In the genomic region with DNA sequence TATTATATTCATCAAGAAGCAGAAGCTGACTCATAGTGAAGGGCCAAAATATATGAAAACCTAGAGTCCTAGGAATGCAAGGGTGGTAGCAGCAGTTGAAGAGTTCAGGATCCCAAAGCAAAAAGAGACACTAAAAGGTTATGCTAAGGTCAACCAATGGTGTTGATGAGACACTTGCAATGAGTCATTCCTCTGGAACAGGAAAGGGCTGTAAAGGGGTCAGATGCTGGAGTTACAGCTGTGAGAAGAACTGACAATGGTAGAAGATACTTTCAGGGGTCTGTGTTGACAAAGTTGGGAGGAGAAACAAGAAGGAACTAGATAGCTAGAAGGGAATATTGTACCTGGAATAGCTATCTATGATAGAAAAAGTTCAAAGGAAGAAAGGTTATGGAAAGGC, we compare ENCODE assay signal across 16 cellular contexts. TPM values are rescaled to one million over a fixed set of nuclear protein-coding genes. Genes with fewer than 3 reads are reported as not detected.
A peak's percentile ranks its signal among the peaks of the same experiment; 100 is the strongest.
DNase-seq lines count a peak whose midpoint lies in the region; ATAC-seq, FAIRE-seq and TF ChIP-seq lines count a peak whose summit lies in the region.
"Had no signal": no experiment of that assay in that cellular context is flagged by ENCODE, and none has a peak within 500 bp of the region (broad histone marks: within the 10 kb centered on the region; RNA-seq: fewer than 3 reads in every experiment).

No MANE protein-coding gene starts in this region.

- TF ChIP-seq CTCF in fibroblast of lung (conservative IDR thresholded peaks at IDR 0.05 in 1 of 2, IDR thresholded peaks at IDR 0.05 in 1 of 2; ENCODE audit: low read depth in 1 of 2, low read length in 2 of 2) (no peak), tibial nerve (IDR thresholded peaks at IDR 0.05) (no peak)

- H3K79me2 ChIP-seq in fibroblast of lung (ENCODE audit: control insufficient read depth, insufficient read depth, low read length), result no peaks in the 10 kb centered on the region

- no peak overlapping the region for H2AFZ ChIP-seq in fibroblast of lung (ENCODE audit: low read length)

- FAIRE-seq in RCC 7860 (lab: Jason Lieb, UNC), result no peak

- H3K4me1 ChIP-seq in fibroblast of lung (ENCODE audit: control insufficient read depth, extremely low read depth, insufficient read depth, low read length) (no peaks in the 10 kb centered on the region), tibial nerve (no peaks in the 10 kb centered on the region)
- H3K4me1 ChIP-seq: left ventricle myocardium inferior had no signal

- TF ChIP-seq POLR2A in tibial nerve (IDR thresholded peaks at IDR 0.05), result no peak

- H3K9me3 ChIP-seq in fibroblast of lung (ENCODE audit: control insufficient read depth, insufficient read depth, low read depth, low read length) (no peaks in the 10 kb centered on the region), tibial nerve (peaks cover 0 to 8% (median 0%) of the 10 kb centered on the region in 4 donors)

- TF ChIP-seq EP300 in tibial nerve (IDR thresholded peaks at IDR 0.05), result no peak

- H3K27me3 ChIP-seq in fibroblast of lung (ENCODE audit: control insufficient read depth, insufficient read depth, low read length), result no peaks in the 10 kb centered on the region
- H3K27me3 ChIP-seq in tibial nerve, result no peaks in the 10 kb centered on the region

- H3K36me3 ChIP-seq in fibroblast of lung (ENCODE audit: control insufficient read depth, insufficient read depth, low read length), result no peaks in the 10 kb centered on the region
- peaks cover 0 to 20% (median 0%) of the 10 kb centered on the region in 3 donors for H3K36me3 ChIP-seq in tibial nerve

- H3K4me3 ChIP-seq in fibroblast of lung (replicated peaks in 1 of 4; ENCODE audit: control extremely low read depth in 1 of 4, insufficient read depth in 1 of 4, low read depth in 3 of 4, low read length in 4 of 4) (no peak overlapping the region), tibial nerve (no peak overlapping the region)
- H3K4me3 ChIP-seq: left ventricle myocardium inferior had no signal

- no peak overlapping the region for H3K9ac ChIP-seq in fibroblast of lung (ENCODE audit: insufficient read depth, low read length)

- H4K20me1 ChIP-seq in fibroblast of lung (ENCODE audit: control insufficient read depth, extremely low read depth, insufficient read depth, low read length), result no peaks in the 10 kb centered on the region

- no peak overlapping the region for H3K27ac ChIP-seq in fibroblast of lung (ENCODE audit: insufficient read depth, low read length)
- H3K27ac ChIP-seq in tibial nerve, result no peak overlapping the region
- H3K27ac ChIP-seq: 22Rv1, left ventricle myocardium inferior had no signal

- H3K4me2 ChIP-seq in fibroblast of lung (ENCODE audit: extremely low read depth, insufficient read depth, low read length), result no peak overlapping the region

- DNase-seq in DMS53 (lab: John Stamatoyannopoulos, UW) (peak; percentile 22), DMS53 treated with DMSO at 0.1 percent for 48 hours (lab: John Stamatoyannopoulos, UW; ENCODE audit: unreplicated experiment) (no peak), RCC 7860 (ENCODE audit: low spot score) (peak; percentile 25), fibroblast of lung (ENCODE audit: low read depth in 2 of 2) (peak; percentile 14 to 36), smooth muscle cell of the brain vasculature (ENCODE audit: low read depth, low spot score) (peak; percentile 1), globus pallidus (ENCODE audit: low spot score) (no peak), tibial nerve (ENCODE audit: low spot score in 2 of 2) (no peak)
- DNase-seq: activated naive CD4-positive, alpha-beta T cell treated with anti-CD3 and anti-CD28 coated beads, Interleukin-2, amount 10 ng/mL, durations not matched to agents 7 days and 5 days; central memory CD4-positive, alpha-beta T cell; H7; left ventricle myocardium inferior; NCI-H1092; NCI-H226; stimulated activated naive CD8-positive, alpha-beta T cell treated with anti-CD3 and anti-CD28 coated beads, Interleukin-15, amount 100 ng/mL, for 72 hours had no signal

- ATAC-seq in HG02973 (IDR thresholded peaks at IDR 0.05; ENCODE audit: unreplicated experiment), result no peak
- ATAC-seq: stimulated activated naive CD8-positive, alpha-beta T cell treated with anti-CD3 and anti-CD28 coated beads, Interleukin-15, amount 100 ng/mL, for 72 hours had no signal

RNA-seq across cellular contexts. Expression of a gene that starts 47.5 kb away (rescaled TPM):
- 5.8 and 6.2 TPM in 2 replicates for total RNA-seq in fibroblast of lung
- polyA plus RNA-seq in fibroblast of lung, result 3.1 and 4.7 TPM in 2 replicates
- 2.3 TPM in 2 replicates for polyA plus RNA-seq in fibroblast of lung (2012)
- polyA minus RNA-seq in fibroblast of lung (ENCODE audit: low replicate concordance), result 0.15 and 0.27 TPM in 2 replicates
- total RNA-seq in tibial nerve, result 1 to 10 TPM; 2.5 to 9.4 (median 6.5) TPM

RNA-seq across cellular contexts. Expression of a gene that starts 47.7 kb away (rescaled TPM):
- total RNA-seq in fibroblast of lung (38.8 and 39.1 TPM in 2 replicates), tibial nerve (10 to 100 TPM; 29.4 to 47.3 (median 40.4) TPM)
- polyA plus RNA-seq in fibroblast of lung, result 32.5 and 37.8 TPM in 2 replicates
- 30.7 and 37.9 TPM in 2 replicates for polyA plus RNA-seq in fibroblast of lung (2012)
- polyA minus RNA-seq in fibroblast of lung (ENCODE audit: low replicate concordance), result not detected in 2 replicates

Comparison
In these comparisons a context has a peak if more than half of its experiments do, and no peak if none do; other contexts are left out.
1. DNase-seq: peak in DMS53 (single experiment), RCC 7860 (single experiment), fibroblast of lung (2 of 2) and smooth muscle cell of the brain vasculature (single experiment); none in DMS53 treated with DMSO at 0.1 percent for 48 hours (single experiment), globus pallidus (single experiment) and tibial nerve (0 of 2).